ENCODE assay signal across 17 cellular contexts in the genomic region with DNA sequence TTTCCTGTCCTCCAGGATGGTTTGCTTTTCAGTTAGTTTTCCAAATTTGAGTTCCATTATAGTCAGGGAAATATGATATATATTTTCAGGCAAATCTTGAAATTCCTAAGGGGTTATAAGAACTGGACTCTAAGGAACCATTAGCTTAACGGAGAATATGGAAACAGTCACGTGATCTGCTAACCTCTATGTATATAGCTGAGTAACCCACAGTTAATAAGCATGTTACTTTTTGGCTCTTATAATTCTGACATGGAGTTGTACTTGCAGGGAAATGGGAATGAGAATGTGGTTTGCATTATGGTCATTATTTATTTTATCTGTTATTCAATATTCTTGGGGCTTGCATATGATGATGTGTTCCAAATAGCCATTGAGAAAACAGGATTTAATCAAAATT. TPM values are rescaled to one million over a fixed set of nuclear protein-coding genes. Genes with fewer than 3 reads are reported as not detected.
A peak's percentile ranks its signal among the peaks of the same experiment; 100 is the strongest.
DNase-seq lines count a peak whose midpoint lies in the region; ATAC-seq, FAIRE-seq and TF ChIP-seq lines count a peak whose summit lies in the region.
"Had no signal": no experiment of that assay in that cellular context is flagged by ENCODE, and none has a peak within 500 bp of the region (broad histone marks: within the 10 kb centered on the region; RNA-seq: fewer than 3 reads in every experiment).

No MANE protein-coding gene starts in this region.

- H3K9me3 ChIP-seq in left ventricle myocardium inferior (replicated peaks), result peaks cover 17% of the 10 kb centered on the region
- no peaks in the 10 kb centered on the region; the same call in 1 of the 2 replicates for H3K9me3 ChIP-seq in K562 (replicated peaks; ENCODE audit: control insufficient read depth, insufficient read depth, low read depth, low read length)
- H3K9me3 ChIP-seq in neural cell (ENCODE audit: low read length), result peaks cover 9% of the 10 kb centered on the region

- ATAC-seq in Right ventricle myocardium inferior (no peak), K562 (no peak)
- ATAC-seq: CD8-positive, alpha-beta T cell; HepG2 had no signal

- H3K4me2 ChIP-seq in K562 (ENCODE audit: insufficient read depth, low read length) (no peak overlapping the region), neural cell (ENCODE audit: low read length) (peak overlapping the region; percentile 41)
- H3K4me2 ChIP-seq: BLaER1 treated with 17β-estradiol and CSF1 and Interleukin-3, amounts not matched to agents 10 nM and 100 nM had no signal

- peaks cover 7% of the 10 kb centered on the region for H3F3A ChIP-seq in neural cell (ENCODE audit: insufficient read depth, low read length, poor library complexity, severe bottlenecking)

- H3K4me3 ChIP-seq in left ventricle myocardium inferior, result no peak overlapping the region
- H3K4me3 ChIP-seq in K562, result no peak overlapping the region
- no peak overlapping the region for H3K4me3 ChIP-seq in neural cell (ENCODE audit: low read length)
- H3K4me3 ChIP-seq: BLaER1 treated with 17β-estradiol and CSF1 and Interleukin-3, amounts not matched to agents 10 nM and 100 nM had no signal

- no peak for TF ChIP-seq EP300 in K562 (IDR thresholded peaks at IDR 0.05; ENCODE audit: low read length)
- TF ChIP-seq EP300 in neural cell (conservative IDR thresholded peaks at IDR 0.05; ENCODE audit: poor library complexity, severe bottlenecking), result no peak

- no peaks in the 10 kb centered on the region for H3K9me1 ChIP-seq in K562 (ENCODE audit: control insufficient read depth, insufficient read depth, low read length)

- in situ Hi-C loops in K562 (cut with MboI), result no loop called here

- FAIRE-seq in K562 (lab: Jason Lieb, UNC), result no peak
- FAIRE-seq: GM19239, H1, HepG2 had no signal

- H3K36me3 ChIP-seq in left ventricle myocardium inferior (peaks cover 26% of the 10 kb centered on the region), K562 (ENCODE audit: control insufficient read depth, insufficient read depth, low read length) (no peaks in the 10 kb centered on the region), neural cell (ENCODE audit: insufficient read depth, low read length) (peaks cover 21% of the 10 kb centered on the region)
- H3K36me3 ChIP-seq: BLaER1 treated with 17β-estradiol and CSF1 and Interleukin-3, amounts not matched to agents 10 nM and 100 nM had no signal

- peak overlapping the region; percentile 73 for H3K27ac ChIP-seq in left ventricle myocardium inferior (replicated peaks)
- no peak overlapping the region for H3K27ac ChIP-seq in K562 (ENCODE audit: extremely low read depth, low read depth, low read length)
- H3K27ac ChIP-seq in neural cell (ENCODE audit: low read length), result peak overlapping the region; percentile 85
- H3K27ac ChIP-seq in caudate nucleus (ENCODE audit: low read depth, low read length), result no peak overlapping the region
- H3K27ac ChIP-seq: BLaER1 treated with 17β-estradiol and CSF1 and Interleukin-3, amounts not matched to agents 10 nM and 100 nM had no signal

- WGBS in K562 (ENCODE audit: insufficient coverage, low coverage, missing lambda C conversion rate), result 3% methylated on average over 2 of the region's 2 CpGs

- peaks cover 41% of the 10 kb centered on the region for H3K4me1 ChIP-seq in left ventricle myocardium inferior
- H3K4me1 ChIP-seq in K562 (replicated peaks in 1 of 2; ENCODE audit: control insufficient read depth in 2 of 2, insufficient read depth in 2 of 2, low read length in 2 of 2), result peaks cover 0 to 10% of the 10 kb centered on the region in 2 experiments; a peak in 2 of 5 replicates
- H3K4me1 ChIP-seq: BLaER1 treated with 17β-estradiol and CSF1 and Interleukin-3, amounts not matched to agents 10 nM and 100 nM had no signal

- H3K79me2 ChIP-seq in K562 (ENCODE audit: control insufficient read depth, insufficient read depth, low read length) (no peaks in the 10 kb centered on the region), neural cell (replicated peaks; ENCODE audit: insufficient read depth, low read length) (peaks cover 32% of the 10 kb centered on the region)

- intact Hi-C loops in left ventricle myocardium inferior (cut with micrococcal nuclease), result no loop called here
- intact Hi-C loops in Right ventricle myocardium inferior (cut with DNase I), result no loop called here
- intact Hi-C loops in K562 (cut with micrococcal nuclease), result no loop called here

- H4K20me1 ChIP-seq in K562 (replicated peaks; ENCODE audit: control insufficient read depth, insufficient read depth, low read length), result no peaks in the 10 kb centered on the region
- H4K20me1 ChIP-seq in neural cell (ENCODE audit: insufficient read depth), result no peaks in the 10 kb centered on the region
- H4K20me1 ChIP-seq: BLaER1 treated with 17β-estradiol and CSF1 and Interleukin-3, amounts not matched to agents 10 nM and 100 nM had no signal

- no peak for DNase-seq in left ventricle myocardium inferior
- DNase-seq in Right ventricle myocardium inferior (ENCODE audit: missing footprints), result no peak
- no peak for DNase-seq in K562 (ENCODE audit: extremely low read depth in 1 of 4, low spot score in 3 of 4)
- no peak for DNase-seq in activated CD8-positive, alpha-beta memory T cell treated with anti-CD3 and anti-CD28 coated beads, Interleukin-2, amount 50 U/mL, for 48 hours
- DNase-seq in NCI-H1092 (lab: John Stamatoyannopoulos, UW), result no peak
- DNase-seq in caudate nucleus (lab: John Stamatoyannopoulos, UW), result no peak
- DNase-seq: 8988T; Calu3; CD8-positive, alpha-beta T cell; DMS79 treated with DMSO at 0.1 percent for 48 hours; GF-D8; H9 had no signal

- TF ChIP-seq RAD21 in K562 (CRISPR knock-in tag; conservative IDR thresholded peaks at IDR 0.05 in 1 of 2, IDR thresholded peaks at IDR 0.05 in 1 of 2) (no peak), neural cell (conservative IDR thresholded peaks at IDR 0.05) (no peak)

- no peak for TF ChIP-seq CTCF in left ventricle myocardium inferior (IDR thresholded peaks at IDR 0.05; ENCODE audit: borderline replicate concordance)
- no peak for TF ChIP-seq CTCF in K562 (IDR thresholded peaks at IDR 0.05 in 2 of 3, conservative IDR thresholded peaks at IDR 0.05 in 1 of 3; ENCODE audit: insufficient read depth in 2 of 3, low read depth in 1 of 3, low read length in 3 of 3)
- no peak for TF ChIP-seq CTCF in neural cell (IDR thresholded peaks at IDR 0.05; ENCODE audit: poor library complexity, severe bottlenecking)

- peak overlapping the region; percentile 84 for H2AFZ ChIP-seq in K562 (ENCODE audit: low read depth, low read length)
- H2AFZ ChIP-seq in neural cell (ENCODE audit: low read depth, low read length), result no peak overlapping the region

- CTCF ChIA-PET in K562 (lab: Yijun Ruan, JAX; ENCODE audit: low intra/inter-chr PET ratio), result no interaction called here

- H3K9ac ChIP-seq in K562 (ENCODE audit: insufficient read depth in 1 of 2, low read depth in 2 of 2, low read length in 2 of 2) (no peak overlapping the region), neural cell (ENCODE audit: low read length) (no peak overlapping the region)
- H3K9ac ChIP-seq: BLaER1 treated with 17β-estradiol and CSF1 and Interleukin-3, amounts not matched to agents 10 nM and 100 nM had no signal

- POLR2A ChIA-PET in K562 (lab: Yijun Ruan, JAX), result no interaction called here

- H3K27me3 ChIP-seq in left ventricle myocardium inferior (ENCODE audit: low read depth), result no peaks in the 10 kb centered on the region
- H3K27me3 ChIP-seq in K562 (ENCODE audit: control insufficient read depth in 2 of 2, insufficient read depth in 2 of 2, low read length in 2 of 2), result no peaks in the 10 kb centered on the region
- no peaks in the 10 kb centered on the region for H3K27me3 ChIP-seq in neural cell (ENCODE audit: insufficient read depth, low read depth, low read length)
- H3K27me3 ChIP-seq: BLaER1 treated with 17β-estradiol and CSF1 and Interleukin-3, amounts not matched to agents 10 nM and 100 nM had no signal

- no TSS peak for BruUV-seq in K562 (replicated peaks; lab: Mats Ljungman, UMichigan)

- no peaks in the 10 kb centered on the region for H3K9me2 ChIP-seq in neural cell (ENCODE audit: insufficient read depth, low read length)

- TF ChIP-seq POLR2A in K562 (conservative IDR thresholded peaks at IDR 0.05), result no peak

RNA-seq across cellular contexts. Expression of gene SOBP, which starts 23.3 kb away (rescaled TPM):
- total RNA-seq in left ventricle myocardium inferior (22.9 TPM), Right ventricle myocardium inferior (16.4 TPM), K562 (2014; rRNA removed) (not detected in 2 replicates), K562 (2014; rRNA removed; fragmentation: Illumina TruSeq; extraction: Trizol) (not detected in 2 replicates), K562 (2015; rRNA removed; fragmentation: Illumina TruSeq; extraction: Trizol) (not detected in 2 replicates), K562 (2021) (0.16 TPM in 1 of 2 replicates, not detected in the other)
- not detected in 2 replicates for total RNA-seq in K562 (2011; cell fraction: chromatin; rRNA removed; ENCODE audit: low replicate concordance)
- not detected in 2 replicates for total RNA-seq in K562 (2011; cell fraction: nucleolus; rRNA removed)
- total RNA-seq in K562 (2011; cell fraction: nucleoplasm; rRNA removed), result not detected in 2 replicates
- polyA plus RNA-seq in K562 (2011; rRNA removed) (not detected in 2 replicates), K562 (2014; fragmentation: Illumina TruSeq; extraction: Trizol) (not detected in 2 replicates), K562 (2014; fragmentation: Nextera tagmentation; extraction: Ambion mirVana) (not detected), K562 (2014; rRNA removed) (not detected in 2 replicates), neural cell (16.4 and 21.6 TPM in 2 replicates)
- not detected in 2 replicates for polyA plus RNA-seq in K562 (2011; cell fraction: cytosol; rRNA removed)
- polyA plus RNA-seq in K562 (2011; cell fraction: nucleus; rRNA removed), result not detected in 2 replicates
- not detected in 2 replicates for polyA plus RNA-seq in K562 (2012)
- polyA minus RNA-seq in K562 (2011; rRNA and poly(A)+ RNA removed), result not detected in 2 replicates
- polyA minus RNA-seq in K562 (2011; cell fraction: cytosol; rRNA and poly(A)+ RNA removed), result not detected in 2 replicates
- polyA minus RNA-seq in K562 (2011; cell fraction: nucleus; rRNA and poly(A)+ RNA removed), result not detected in 2 replicates
- 47.5 and 60.7 TPM in 2 replicates for polyA minus RNA-seq in neural cell

RNA-seq across cellular contexts. Expression of gene PDSS2, which starts 53.9 kb away (rescaled TPM):
- total RNA-seq in left ventricle myocardium inferior (19.7 TPM), Right ventricle myocardium inferior (15.6 TPM), K562 (2014; rRNA removed) (5.8 and 8.3 TPM in 2 replicates), K562 (2014; rRNA removed; fragmentation: Illumina TruSeq; extraction: Trizol) (10.9 and 11.9 TPM in 2 replicates), K562 (2015; rRNA removed; fragmentation: Illumina TruSeq; extraction: Trizol) (10.7 and 12.0 TPM in 2 replicates), K562 (2021) (13.0 and 13.8 TPM in 2 replicates)
- 22.5 and 28.8 TPM in 2 replicates for total RNA-seq in K562 (2011; cell fraction: chromatin; rRNA removed; ENCODE audit: low replicate concordance)
- 22.5 and 23.5 TPM in 2 replicates for total RNA-seq in K562 (2011; cell fraction: nucleolus; rRNA removed)
- 37.7 and 47.8 TPM in 2 replicates for total RNA-seq in K562 (2011; cell fraction: nucleoplasm; rRNA removed)
- polyA plus RNA-seq in K562 (2011; rRNA removed) (14.8 and 17.6 TPM in 2 replicates), K562 (2014; fragmentation: Illumina TruSeq; extraction: Trizol) (9.0 and 11.6 TPM in 2 replicates), K562 (2014; fragmentation: Nextera tagmentation; extraction: Ambion mirVana) (10 to 100 TPM; 16.9 to 21.1 TPM), K562 (2014; rRNA removed) (9.9 and 11.7 TPM in 2 replicates), neural cell (4.6 and 5.0 TPM in 2 replicates)
- polyA plus RNA-seq in K562 (2011; cell fraction: cytosol; rRNA removed), result 14.9 and 16.0 TPM in 2 replicates
- polyA plus RNA-seq in K562 (2011; cell fraction: nucleus; rRNA removed), result 13.6 and 13.7 TPM in 2 replicates
- 9.6 and 11.8 TPM in 2 replicates for polyA plus RNA-seq in K562 (2012)
- polyA minus RNA-seq in K562 (2011; rRNA and poly(A)+ RNA removed), result 13.6 and 13.9 TPM in 2 replicates
- polyA minus RNA-seq in K562 (2011; cell fraction: cytosol; rRNA and poly(A)+ RNA removed), result 8.3 and 10.1 TPM in 2 replicates
- polyA minus RNA-seq in K562 (2011; cell fraction: nucleus; rRNA and poly(A)+ RNA removed), result 20.5 and 25.9 TPM in 2 replicates
- 8.3 and 10.4 TPM in 2 replicates for polyA minus RNA-seq in neural cell

Comparison
In these comparisons a context has a peak if more than half of its experiments do, and no peak if none do; other contexts are left out.
1. H3K27ac ChIP-seq: peak in left ventricle myocardium inferior (single experiment) and neural cell (single experiment); none in K562 (single experiment) and caudate nucleus (single experiment).
2. RNA of gene SOBP, which starts 23.3 kb away (total RNA-seq): 22.9 TPM in left ventricle myocardium inferior (single experiment) and 16.4 TPM in Right ventricle myocardium inferior (single experiment); 0.16 TPM in K562; every median in the first group is over 10 times any median in the second.